2 cellular contexts compared by ENCODE assay signal in the genomic region with DNA sequence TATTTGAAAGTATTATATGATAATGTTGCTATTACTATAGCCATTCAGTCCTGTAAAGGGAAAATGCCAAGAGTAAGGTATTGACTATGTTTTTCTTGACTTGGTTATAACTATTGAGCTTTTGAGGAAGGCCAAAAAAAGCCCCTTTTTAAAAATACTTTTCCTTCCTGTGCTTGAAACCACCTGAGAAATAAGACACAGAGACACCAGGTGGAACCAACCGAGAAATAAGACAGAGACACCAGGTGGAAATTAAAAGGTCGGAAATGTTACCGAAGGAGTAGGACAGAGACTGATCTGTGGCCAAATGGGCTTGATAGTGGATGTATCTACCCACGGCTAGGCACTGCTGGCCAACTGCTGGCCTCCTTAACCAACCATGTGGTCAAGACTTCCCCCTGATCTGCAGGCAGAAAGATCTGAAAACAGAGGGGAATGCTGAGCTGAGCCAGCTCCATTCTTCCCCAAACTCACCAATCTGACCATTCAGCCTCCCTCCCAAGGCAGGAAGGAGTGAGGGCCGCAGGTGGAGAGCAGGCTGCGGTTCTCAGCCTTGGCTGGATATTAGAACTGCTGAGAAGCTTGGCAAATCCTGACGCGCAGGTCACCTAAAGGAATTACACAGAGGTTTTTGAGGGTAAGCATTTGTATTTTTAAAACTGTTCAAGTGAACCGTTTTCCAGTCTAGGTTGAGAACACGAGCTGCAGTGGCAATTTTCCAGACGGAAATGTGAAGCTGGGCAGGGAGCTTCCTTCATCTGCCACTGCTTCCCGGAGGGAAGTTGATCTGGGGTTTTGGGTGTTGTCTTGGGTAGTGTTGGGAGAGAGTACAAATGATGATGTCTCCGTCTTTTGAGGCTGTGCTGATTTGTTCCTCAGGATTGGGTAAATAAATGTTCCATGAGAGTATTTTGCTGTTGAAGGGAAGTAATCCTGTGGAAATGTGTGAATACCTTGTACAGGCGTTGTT.
TF ChIP-seq lines count a peak whose summit lies in the region.

No MANE protein-coding gene starts in this region.

TF ChIP-seq in GM23338, 12 proteins besides CTCF, POLR2A, EP300 and RAD21 (continued from another document):
- TF ChIP-seq STAT1 (IDR thresholded peaks at IDR 0.05; ENCODE audit: unreplicated experiment) = no peak

TF ChIP-seq in H1, 55 proteins besides CTCF, POLR2A, EP300 and RAD21 (continued from another document):
- TF ChIP-seq KDM5A (IDR thresholded peaks at IDR 0.05; ENCODE audit: low read length) = no peak
- no peak for TF ChIP-seq POU5F1 (IDR thresholded peaks at IDR 0.05; ENCODE audit: low read depth, low read length)
- TF ChIP-seq NRF1 (IDR thresholded peaks at IDR 0.05; ENCODE audit: low read depth, low read length) = no peak
